In genomic region chrX:82912401-82912800, GRCh38 we compare ENCODE assay signal across 1 cellular context.
TF ChIP-seq lines count a peak whose summit lies in the region.

No MANE protein-coding gene starts in this region.

TF ChIP-seq in A549, 52 proteins besides CTCF, POLR2A, EP300 and RAD21 (continued from another document):
- TF ChIP-seq, protein P1, sequence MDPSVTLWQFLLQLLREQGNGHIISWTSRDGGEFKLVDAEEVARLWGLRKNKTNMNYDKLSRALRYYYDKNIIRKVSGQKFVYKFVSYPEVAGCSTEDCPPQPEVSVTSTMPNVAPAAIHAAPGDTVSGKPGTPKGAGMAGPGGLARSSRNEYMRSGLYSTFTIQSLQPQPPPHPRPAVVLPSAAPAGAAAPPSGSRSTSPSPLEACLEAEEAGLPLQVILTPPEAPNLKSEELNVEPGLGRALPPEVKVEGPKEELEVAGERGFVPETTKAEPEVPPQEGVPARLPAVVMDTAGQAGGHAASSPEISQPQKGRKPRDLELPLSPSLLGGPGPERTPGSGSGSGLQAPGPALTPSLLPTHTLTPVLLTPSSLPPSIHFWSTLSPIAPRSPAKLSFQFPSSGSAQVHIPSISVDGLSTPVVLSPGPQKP (IDR thresholded peaks at IDR 0.05; ENCODE audit: low read depth, low read length), result no peak
- TF ChIP-seq GATA3 (IDR thresholded peaks at IDR 0.05; ENCODE audit: borderline replicate concordance), result no peak
- TF ChIP-seq, protein P2, sequence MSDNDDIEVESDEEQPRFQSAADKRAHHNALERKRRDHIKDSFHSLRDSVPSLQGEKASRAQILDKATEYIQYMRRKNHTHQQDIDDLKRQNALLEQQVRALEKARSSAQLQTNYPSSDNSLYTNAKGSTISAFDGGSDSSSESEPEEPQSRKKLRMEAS (IDR thresholded peaks at IDR 0.05), result no peak
- TF ChIP-seq KDM5A (IDR thresholded peaks at IDR 0.05), result no peak
- TF ChIP-seq ZSCAN20 (CRISPR knock-in tag; IDR thresholded peaks at IDR 0.05), result no peak
- no peak for TF ChIP-seq CHD2 (IDR thresholded peaks at IDR 0.05; ENCODE audit: low read length, partially characterized antibody)
- TF ChIP-seq ZC3H11A (IDR thresholded peaks at IDR 0.05), result no peak
- TF ChIP-seq PBX3 (IDR thresholded peaks at IDR 0.05), result no peak
- TF ChIP-seq HOXA7 (CRISPR knock-in tag; IDR thresholded peaks at IDR 0.05), result no peak
- no peak for TF ChIP-seq HMGXB4 (CRISPR knock-in tag; IDR thresholded peaks at IDR 0.05; ENCODE audit: borderline replicate concordance)
TF ChIP-seq in A549: peak in this region for 0.
